ENCODE assay signal across 2 cellular contexts in the genomic region with DNA sequence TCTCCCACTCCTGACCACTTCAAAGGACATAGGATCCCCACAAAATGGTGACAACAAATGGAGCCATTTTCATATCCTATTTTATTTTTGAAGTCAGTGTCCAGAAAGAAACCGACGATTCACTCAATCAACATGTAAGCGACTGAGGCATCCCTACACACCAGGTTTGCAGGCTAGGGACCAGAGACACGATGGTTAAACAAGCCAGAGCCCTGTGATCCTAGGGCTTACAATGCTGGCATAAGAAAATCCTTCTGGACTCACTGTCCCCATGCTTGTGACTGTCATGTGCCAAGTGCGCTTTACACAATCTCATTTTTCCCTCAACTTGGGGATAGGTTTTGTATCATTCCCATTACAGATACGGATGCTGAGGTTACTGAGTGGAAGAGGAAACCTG.
TF ChIP-seq lines count a peak whose summit lies in the region.

No MANE protein-coding gene starts in this region.

TF ChIP-seq in GM23338, 12 proteins besides CTCF, POLR2A, EP300 and RAD21:
- peak; percentile 19; the same call in 1 of the 2 replicates for TF ChIP-seq POLR2AphosphoS5 (IDR thresholded peaks at IDR 0.05; ENCODE audit: low read depth)

TF ChIP-seq in H1, 55 proteins besides CTCF, POLR2A, EP300 and RAD21:
- peak; percentile 14; the same call in 1 of the 2 replicates for TF ChIP-seq POLR2AphosphoS5 (IDR thresholded peaks at IDR 0.05; ENCODE audit: low read depth, low read length)
